1 cellular context compared by ENCODE assay signal in the genomic region with DNA sequence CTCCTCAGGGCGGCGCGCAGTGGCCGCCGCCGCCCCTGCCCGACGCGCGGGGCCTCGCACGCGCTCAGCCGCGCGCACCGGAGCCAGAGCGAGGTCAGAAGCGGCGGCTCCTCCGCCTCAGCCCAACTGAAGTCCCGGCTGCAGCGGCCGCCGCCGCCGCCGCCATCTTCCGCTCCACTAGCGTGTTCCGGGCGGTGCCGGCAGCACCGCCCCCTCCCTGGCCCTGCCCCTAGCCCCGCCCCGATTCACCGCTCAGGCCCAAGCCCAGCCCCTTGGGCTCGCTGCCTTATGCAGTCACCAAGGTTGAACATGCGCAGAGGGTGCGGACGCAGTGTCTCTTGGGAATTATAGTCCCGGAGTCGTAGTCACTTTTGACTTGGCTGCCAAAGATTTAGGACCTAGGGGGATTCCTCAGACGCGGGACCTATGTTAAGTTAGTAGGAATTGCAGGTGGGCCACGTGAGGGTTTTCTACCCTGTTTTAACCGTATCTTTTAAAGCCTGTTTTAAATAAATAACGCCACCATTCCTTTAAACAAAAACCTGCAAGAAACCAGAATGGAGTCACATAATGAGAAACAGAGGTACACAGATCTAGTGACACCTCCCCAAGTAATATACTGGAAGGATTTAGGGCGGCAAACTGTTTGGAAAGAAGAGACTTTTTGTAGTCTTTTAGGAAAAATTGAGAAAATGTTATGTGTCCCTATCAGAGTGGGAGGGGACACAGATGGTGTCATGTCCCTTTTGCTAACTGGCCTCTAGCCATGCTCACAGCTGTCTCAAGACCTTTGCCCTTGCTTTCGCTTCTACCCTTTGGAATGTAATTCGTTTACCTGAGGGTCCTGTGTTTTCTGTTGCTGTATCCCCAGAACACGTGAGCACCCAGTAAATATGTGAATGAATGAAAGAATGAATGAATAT.
TF ChIP-seq lines count a peak whose summit lies in the region.

A gene with protein sequence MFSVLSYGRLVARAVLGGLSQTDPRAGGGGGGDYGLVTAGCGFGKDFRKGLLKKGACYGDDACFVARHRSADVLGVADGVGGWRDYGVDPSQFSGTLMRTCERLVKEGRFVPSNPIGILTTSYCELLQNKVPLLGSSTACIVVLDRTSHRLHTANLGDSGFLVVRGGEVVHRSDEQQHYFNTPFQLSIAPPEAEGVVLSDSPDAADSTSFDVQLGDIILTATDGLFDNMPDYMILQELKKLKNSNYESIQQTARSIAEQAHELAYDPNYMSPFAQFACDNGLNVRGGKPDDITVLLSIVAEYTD (minus strand): TSS at position 182 of the 923 bp plus-strand sequence. CDS start 287 bp downstream, outside the sequence.

TF ChIP-seq in HepG2, 621 proteins besides CTCF, POLR2A, EP300 and RAD21 (continued from another document and continues in another):
- no peak for TF ChIP-seq ZNF142 (CRISPR knock-in tag; IDR thresholded peaks at IDR 0.05)
- TF ChIP-seq ZNF589 (CRISPR knock-in tag; conservative IDR thresholded peaks at IDR 0.05), result no peak
- TF ChIP-seq ZNF18 (CRISPR knock-in tag; IDR thresholded peaks at IDR 0.05; ENCODE audit: insufficient replicate concordance), result no peak
- TF ChIP-seq, protein P1, sequence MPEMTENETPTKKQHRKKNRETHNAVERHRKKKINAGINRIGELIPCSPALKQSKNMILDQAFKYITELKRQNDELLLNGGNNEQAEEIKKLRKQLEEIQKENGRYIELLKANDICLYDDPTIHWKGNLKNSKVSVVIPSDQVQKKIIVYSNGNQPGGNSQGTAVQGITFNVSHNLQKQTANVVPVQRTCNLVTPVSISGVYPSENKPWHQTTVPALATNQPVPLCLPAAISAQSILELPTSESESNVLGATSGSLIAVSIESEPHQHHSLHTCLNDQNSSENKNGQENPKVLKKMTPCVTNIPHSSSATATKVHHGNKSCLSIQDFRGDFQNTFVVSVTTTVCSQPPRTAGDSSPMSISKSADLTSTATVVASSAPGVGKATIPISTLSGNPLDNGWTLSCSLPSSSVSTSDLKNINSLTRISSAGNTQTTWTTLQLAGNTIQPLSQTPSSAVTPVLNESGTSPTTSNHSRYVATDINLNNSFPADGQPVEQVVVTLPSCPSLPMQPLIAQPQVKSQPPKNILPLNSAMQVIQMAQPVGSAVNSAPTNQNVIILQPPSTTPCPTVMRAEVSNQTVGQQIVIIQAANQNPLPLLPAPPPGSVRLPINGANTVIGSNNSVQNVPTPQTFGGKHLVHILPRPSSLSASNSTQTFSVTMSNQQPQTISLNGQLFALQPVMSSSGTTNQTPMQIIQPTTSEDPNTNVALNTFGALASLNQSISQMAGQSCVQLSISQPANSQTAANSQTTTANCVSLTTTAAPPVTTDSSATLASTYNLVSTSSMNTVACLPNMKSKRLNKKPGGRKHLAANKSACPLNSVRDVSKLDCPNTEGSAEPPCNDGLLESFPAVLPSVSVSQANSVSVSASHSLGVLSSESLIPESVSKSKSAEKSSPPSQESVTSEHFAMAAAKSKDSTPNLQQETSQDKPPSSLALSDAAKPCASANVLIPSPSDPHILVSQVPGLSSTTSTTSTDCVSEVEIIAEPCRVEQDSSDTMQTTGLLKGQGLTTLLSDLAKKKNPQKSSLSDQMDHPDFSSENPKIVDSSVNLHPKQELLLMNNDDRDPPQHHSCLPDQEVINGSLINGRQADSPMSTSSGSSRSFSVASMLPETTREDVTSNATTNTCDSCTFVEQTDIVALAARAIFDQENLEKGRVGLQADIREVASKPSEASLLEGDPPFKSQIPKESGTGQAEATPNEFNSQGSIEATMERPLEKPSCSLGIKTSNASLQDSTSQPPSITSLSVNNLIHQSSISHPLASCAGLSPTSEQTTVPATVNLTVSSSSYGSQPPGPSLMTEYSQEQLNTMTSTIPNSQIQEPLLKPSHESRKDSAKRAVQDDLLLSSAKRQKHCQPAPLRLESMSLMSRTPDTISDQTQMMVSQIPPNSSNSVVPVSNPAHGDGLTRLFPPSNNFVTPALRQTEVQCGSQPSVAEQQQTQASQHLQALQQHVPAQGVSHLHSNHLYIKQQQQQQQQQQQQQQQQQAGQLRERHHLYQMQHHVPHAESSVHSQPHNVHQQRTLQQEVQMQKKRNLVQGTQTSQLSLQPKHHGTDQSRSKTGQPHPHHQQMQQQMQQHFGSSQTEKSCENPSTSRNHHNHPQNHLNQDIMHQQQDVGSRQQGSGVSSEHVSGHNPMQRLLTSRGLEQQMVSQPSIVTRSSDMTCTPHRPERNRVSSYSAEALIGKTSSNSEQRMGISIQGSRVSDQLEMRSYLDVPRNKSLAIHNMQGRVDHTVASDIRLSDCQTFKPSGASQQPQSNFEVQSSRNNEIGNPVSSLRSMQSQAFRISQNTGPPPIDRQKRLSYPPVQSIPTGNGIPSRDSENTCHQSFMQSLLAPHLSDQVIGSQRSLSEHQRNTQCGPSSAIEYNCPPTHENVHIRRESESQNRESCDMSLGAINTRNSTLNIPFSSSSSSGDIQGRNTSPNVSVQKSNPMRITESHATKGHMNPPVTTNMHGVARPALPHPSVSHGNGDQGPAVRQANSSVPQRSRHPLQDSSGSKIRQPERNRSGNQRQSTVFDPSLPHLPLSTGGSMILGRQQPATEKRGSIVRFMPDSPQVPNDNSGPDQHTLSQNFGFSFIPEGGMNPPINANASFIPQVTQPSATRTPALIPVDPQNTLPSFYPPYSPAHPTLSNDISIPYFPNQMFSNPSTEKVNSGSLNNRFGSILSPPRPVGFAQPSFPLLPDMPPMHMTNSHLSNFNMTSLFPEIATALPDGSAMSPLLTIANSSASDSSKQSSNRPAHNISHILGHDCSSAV (CRISPR knock-in tag; IDR thresholded peaks at IDR 0.05; ENCODE audit: borderline replicate concordance), result no peak
- no peak for TF ChIP-seq HNF1B (CRISPR knock-in tag; IDR thresholded peaks at IDR 0.05)
- no peak for TF ChIP-seq ZNF761 (CRISPR knock-in tag; conservative IDR thresholded peaks at IDR 0.05)
- TF ChIP-seq SP5 (CRISPR knock-in tag; IDR thresholded peaks at IDR 0.05; ENCODE audit: borderline replicate concordance, low read depth), result no peak
- TF ChIP-seq SOX6 (IDR thresholded peaks at IDR 0.05), result no peak
- TF ChIP-seq SOX6 (CRISPR knock-in tag; IDR thresholded peaks at IDR 0.05), result no peak; the same call in 1 of the 2 replicates
- TF ChIP-seq GABPA (IDR thresholded peaks at IDR 0.05; ENCODE audit: low read depth, low read length), result no peak
- 0 out of 2 replicates have a peak, but pooled peaks have one; percentile 24 for TF ChIP-seq GABPA (CRISPR knock-in tag; IDR thresholded peaks at IDR 0.05; ENCODE audit: low read depth)
- no peak for TF ChIP-seq GFI1 (CRISPR knock-in tag; IDR thresholded peaks at IDR 0.05; ENCODE audit: borderline replicate concordance)
- TF ChIP-seq ZNF777 (CRISPR knock-in tag; IDR thresholded peaks at IDR 0.05), result no peak
- TF ChIP-seq, protein P2, sequence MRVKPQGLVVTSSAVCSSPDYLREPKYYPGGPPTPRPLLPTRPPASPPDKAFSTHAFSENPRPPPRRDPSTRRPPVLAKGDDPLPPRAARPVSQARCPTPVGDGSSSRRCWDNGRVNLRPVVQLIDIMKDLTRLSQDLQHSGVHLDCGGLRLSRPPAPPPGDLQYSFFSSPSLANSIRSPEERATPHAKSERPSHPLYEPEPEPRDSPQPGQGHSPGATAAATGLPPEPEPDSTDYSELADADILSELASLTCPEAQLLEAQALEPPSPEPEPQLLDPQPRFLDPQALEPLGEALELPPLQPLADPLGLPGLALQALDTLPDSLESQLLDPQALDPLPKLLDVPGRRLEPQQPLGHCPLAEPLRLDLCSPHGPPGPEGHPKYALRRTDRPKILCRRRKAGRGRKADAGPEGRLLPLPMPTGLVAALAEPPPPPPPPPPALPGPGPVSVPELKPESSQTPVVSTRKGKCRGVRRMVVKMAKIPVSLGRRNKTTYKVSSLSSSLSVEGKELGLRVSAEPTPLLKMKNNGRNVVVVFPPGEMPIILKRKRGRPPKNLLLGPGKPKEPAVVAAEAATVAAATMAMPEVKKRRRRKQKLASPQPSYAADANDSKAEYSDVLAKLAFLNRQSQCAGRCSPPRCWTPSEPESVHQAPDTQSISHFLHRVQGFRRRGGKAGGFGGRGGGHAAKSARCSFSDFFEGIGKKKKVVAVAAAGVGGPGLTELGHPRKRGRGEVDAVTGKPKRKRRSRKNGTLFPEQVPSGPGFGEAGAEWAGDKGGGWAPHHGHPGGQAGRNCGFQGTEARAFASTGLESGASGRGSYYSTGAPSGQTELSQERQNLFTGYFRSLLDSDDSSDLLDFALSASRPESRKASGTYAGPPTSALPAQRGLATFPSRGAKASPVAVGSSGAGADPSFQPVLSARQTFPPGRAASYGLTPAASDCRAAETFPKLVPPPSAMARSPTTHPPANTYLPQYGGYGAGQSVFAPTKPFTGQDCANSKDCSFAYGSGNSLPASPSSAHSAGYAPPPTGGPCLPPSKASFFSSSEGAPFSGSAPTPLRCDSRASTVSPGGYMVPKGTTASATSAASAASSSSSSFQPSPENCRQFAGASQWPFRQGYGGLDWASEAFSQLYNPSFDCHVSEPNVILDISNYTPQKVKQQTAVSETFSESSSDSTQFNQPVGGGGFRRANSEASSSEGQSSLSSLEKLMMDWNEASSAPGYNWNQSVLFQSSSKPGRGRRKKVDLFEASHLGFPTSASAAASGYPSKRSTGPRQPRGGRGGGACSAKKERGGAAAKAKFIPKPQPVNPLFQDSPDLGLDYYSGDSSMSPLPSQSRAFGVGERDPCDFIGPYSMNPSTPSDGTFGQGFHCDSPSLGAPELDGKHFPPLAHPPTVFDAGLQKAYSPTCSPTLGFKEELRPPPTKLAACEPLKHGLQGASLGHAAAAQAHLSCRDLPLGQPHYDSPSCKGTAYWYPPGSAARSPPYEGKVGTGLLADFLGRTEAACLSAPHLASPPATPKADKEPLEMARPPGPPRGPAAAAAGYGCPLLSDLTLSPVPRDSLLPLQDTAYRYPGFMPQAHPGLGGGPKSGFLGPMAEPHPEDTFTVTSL (CRISPR knock-in tag; IDR thresholded peaks at IDR 0.05; ENCODE audit: borderline replicate concordance), result 0 out of 2 replicates have a peak, but pooled peaks have one; percentile 23
- TF ChIP-seq SP140L (CRISPR knock-in tag; IDR thresholded peaks at IDR 0.05; ENCODE audit: borderline replicate concordance), result no peak
- TF ChIP-seq ZNF629 (CRISPR knock-in tag; conservative IDR thresholded peaks at IDR 0.05), result no peak
- no peak for TF ChIP-seq ZBTB38 (CRISPR knock-in tag; IDR thresholded peaks at IDR 0.05)
- TF ChIP-seq ZNF891 (CRISPR knock-in tag; IDR thresholded peaks at IDR 0.05), result no peak
- TF ChIP-seq MYPOP (CRISPR knock-in tag; IDR thresholded peaks at IDR 0.05), result no peak
- peak; percentile 17; the same call in 1 of the 2 replicates for TF ChIP-seq ELF1 (CRISPR knock-in tag; IDR thresholded peaks at IDR 0.05)
